ENCODE assay signal across 23 cellular contexts in the genomic region with DNA sequence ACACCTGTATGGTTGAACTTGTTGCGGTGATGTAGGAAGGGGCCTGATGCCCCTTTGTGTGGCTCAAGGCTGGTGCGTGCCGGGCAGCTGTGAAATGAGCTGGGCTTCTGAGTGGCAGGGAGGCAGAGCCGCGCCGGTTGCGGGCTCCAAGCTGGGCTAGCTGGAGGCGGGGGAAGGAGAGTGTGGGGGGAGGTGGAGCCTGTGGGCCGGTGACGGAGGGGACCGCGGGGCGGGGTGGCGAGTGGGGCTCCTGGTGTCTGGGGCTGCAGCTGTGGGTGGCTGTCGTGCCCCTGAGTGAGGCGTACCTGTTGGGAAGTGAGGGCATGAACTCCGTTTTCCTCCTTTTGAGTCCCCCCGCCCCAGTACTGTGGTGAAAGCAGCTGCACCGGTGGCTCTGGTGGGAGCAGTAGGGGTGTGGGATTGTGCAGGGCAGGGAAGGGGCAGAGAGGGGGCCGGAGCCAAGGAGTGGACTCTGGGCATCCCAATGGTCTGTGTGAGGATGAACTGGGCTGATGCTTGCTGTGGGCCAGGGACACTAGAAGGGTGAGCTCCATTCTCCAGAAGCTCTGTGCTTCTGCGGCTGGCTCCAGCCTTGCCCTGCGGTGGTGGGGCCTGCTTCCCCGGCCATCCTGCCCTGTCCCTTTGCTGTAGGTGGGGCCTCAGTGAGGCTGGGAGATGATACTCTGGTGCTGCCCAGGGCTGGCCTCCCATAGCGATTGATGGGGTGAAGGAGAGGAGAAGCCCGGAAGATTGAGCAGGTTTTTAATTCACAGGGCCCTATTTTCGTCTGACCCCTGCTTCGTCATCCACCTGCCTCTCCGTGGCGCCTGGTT. TPM values are rescaled to one million over a fixed set of nuclear protein-coding genes. Genes with fewer than 3 reads are reported as not detected.
DNase-seq lines count a peak whose midpoint lies in the region; ATAC-seq and TF ChIP-seq lines count a peak whose summit lies in the region.
"Had no signal": no experiment of that assay in that cellular context is flagged by ENCODE, and none has a peak within 500 bp of the region (broad histone marks: within the 10 kb centered on the region; RNA-seq: fewer than 3 reads in every experiment).

No MANE protein-coding gene starts in this region.

- H3K36me3 ChIP-seq in ascending aorta: no peaks in the 10 kb centered on the region
- no peaks in the 10 kb centered on the region for H3K36me3 ChIP-seq in stomach smooth muscle (ENCODE audit: control insufficient read depth in 2 of 2, insufficient read depth in 2 of 2, low read length in 2 of 2)
- H3K36me3 ChIP-seq: MG63, neutrophil, SJSA1, WERI-Rb-1 had no signal

- no peak for ATAC-seq in HG03457 (IDR thresholded peaks at IDR 0.05; ENCODE audit: unreplicated experiment)
- ATAC-seq: A549, esophagus mucosa, left lobe of liver, T-helper 17 cell had no signal

- no peak for DNase-seq in activated naive CD4-positive, alpha-beta T cell (lab: John Stamatoyannopoulos, UW)
- DNase-seq in ascending aorta (ENCODE audit: low spot score in 2 of 2) (peak in 1 of 2 donors; percentile 64), islet precursor cell (peak; percentile 47), H4 (ENCODE audit: low spot score) (no peak), SHP77 (lab: John Stamatoyannopoulos, UW) (no peak)
- DNase-seq: activated naive CD4-positive, alpha-beta T cell treated with Interleukin-2 at 50 U/mL for 16 hours; effector CD4-positive, alpha-beta T cell; MG63; NCI-H187; NCI-H446; PC-9; stimulated activated CD4-positive, alpha-beta T cell treated with anti-CD3 and anti-CD28 coated beads, Interleukin-4, amount 100 ng/mL, for 1 hour; T-helper 17 cell; WERI-Rb-1 had no signal

- H3K27me3 ChIP-seq in ascending aorta (no peaks in the 10 kb centered on the region), stomach smooth muscle (ENCODE audit: control insufficient read depth in 1 of 2, insufficient read depth in 2 of 2, low read length in 2 of 2) (no peaks in the 10 kb centered on the region)
- H3K27me3 ChIP-seq: MG63, neutrophil, SJSA1 had no signal

- H3K4me3 Mint-ChIP-seq in activated naive CD4-positive, alpha-beta T cell treated with anti-CD3 and anti-CD28 coated beads, Interleukin-2, amount 50 U/mL, for 24 hours: no peak overlapping the region
- H3K4me3 Mint-ChIP-seq: central memory CD8-positive, alpha-beta T cell; T-helper 17 cell had no signal

- H3K36me3 Mint-ChIP-seq in activated naive CD4-positive, alpha-beta T cell treated with anti-CD3 and anti-CD28 coated beads, Interleukin-2, amount 50 U/mL, for 24 hours: peaks cover 4% of the 10 kb centered on the region

- peaks cover 64% of the 10 kb centered on the region for H3K4me1 Mint-ChIP-seq in activated naive CD4-positive, alpha-beta T cell treated with anti-CD3 and anti-CD28 coated beads, Interleukin-2, amount 50 U/mL, for 24 hours

- no peak for TF ChIP-seq CTCF in ascending aorta (IDR thresholded peaks at IDR 0.05)

- H3K27ac ChIP-seq in ascending aorta: peak overlapping the region; percentile 41 to 43
- peak overlapping the region; percentile 41 for H3K27ac ChIP-seq in stomach smooth muscle (ENCODE audit: low read length)
- H3K27ac ChIP-seq: A549, PC-9, SJSA1, WERI-Rb-1 had no signal

- intact Hi-C loops in ascending aorta (cut with DNase I): no loop called here

- no peaks in the 10 kb centered on the region for H3K9me3 Mint-ChIP-seq in activated naive CD4-positive, alpha-beta T cell treated with anti-CD3 and anti-CD28 coated beads, Interleukin-2, amount 50 U/mL, for 24 hours
- H3K9me3 Mint-ChIP-seq: central memory CD8-positive, alpha-beta T cell had no signal

- no peak overlapping the region for H3K9ac ChIP-seq in stomach smooth muscle (ENCODE audit: low read length in 2 of 2)

- H3K4me1 ChIP-seq in ascending aorta (peaks cover 32 to 55% of the 10 kb centered on the region in 2 donors), stomach smooth muscle (ENCODE audit: control insufficient read depth, insufficient read depth, low read length) (peaks cover 70% of the 10 kb centered on the region)

- no peaks in the 10 kb centered on the region for H3K27me3 Mint-ChIP-seq in activated naive CD4-positive, alpha-beta T cell treated with anti-CD3 and anti-CD28 coated beads, Interleukin-2, amount 50 U/mL, for 24 hours
- H3K27me3 Mint-ChIP-seq: central memory CD8-positive, alpha-beta T cell; T-helper 17 cell had no signal

- peak overlapping the region; percentile 35 for H3K27ac Mint-ChIP-seq in activated naive CD4-positive, alpha-beta T cell treated with anti-CD3 and anti-CD28 coated beads, Interleukin-2, amount 50 U/mL, for 24 hours
- H3K27ac Mint-ChIP-seq: T-helper 17 cell had no signal

- H3K4me3 ChIP-seq in ascending aorta (peak overlapping the region in 1 of 2 donors; percentile 48), stomach smooth muscle (ENCODE audit: low read length in 2 of 2) (peak overlapping the region in 1 of 2 donors; percentile 61)
- H3K4me3 ChIP-seq: A549, MG63, PC-9, SJSA1 had no signal

- H3K9me3 ChIP-seq in ascending aorta (no peaks in the 10 kb centered on the region), stomach smooth muscle (ENCODE audit: control insufficient read depth in 2 of 2, low read length in 2 of 2) (no peaks in the 10 kb centered on the region)
- H3K9me3 ChIP-seq: A549, MG63, neutrophil, SJSA1 had no signal

RNA-seq across cellular contexts. Expression of gene INPP5A, which starts 41.7 kb away (rescaled TPM):
- 81.2 TPM for total RNA-seq in ascending aorta
- 15.8 and 21.0 TPM in 2 replicates for total RNA-seq in H4 (2014; rRNA removed; shearing (Covaris generic))
